In the genomic region with DNA sequence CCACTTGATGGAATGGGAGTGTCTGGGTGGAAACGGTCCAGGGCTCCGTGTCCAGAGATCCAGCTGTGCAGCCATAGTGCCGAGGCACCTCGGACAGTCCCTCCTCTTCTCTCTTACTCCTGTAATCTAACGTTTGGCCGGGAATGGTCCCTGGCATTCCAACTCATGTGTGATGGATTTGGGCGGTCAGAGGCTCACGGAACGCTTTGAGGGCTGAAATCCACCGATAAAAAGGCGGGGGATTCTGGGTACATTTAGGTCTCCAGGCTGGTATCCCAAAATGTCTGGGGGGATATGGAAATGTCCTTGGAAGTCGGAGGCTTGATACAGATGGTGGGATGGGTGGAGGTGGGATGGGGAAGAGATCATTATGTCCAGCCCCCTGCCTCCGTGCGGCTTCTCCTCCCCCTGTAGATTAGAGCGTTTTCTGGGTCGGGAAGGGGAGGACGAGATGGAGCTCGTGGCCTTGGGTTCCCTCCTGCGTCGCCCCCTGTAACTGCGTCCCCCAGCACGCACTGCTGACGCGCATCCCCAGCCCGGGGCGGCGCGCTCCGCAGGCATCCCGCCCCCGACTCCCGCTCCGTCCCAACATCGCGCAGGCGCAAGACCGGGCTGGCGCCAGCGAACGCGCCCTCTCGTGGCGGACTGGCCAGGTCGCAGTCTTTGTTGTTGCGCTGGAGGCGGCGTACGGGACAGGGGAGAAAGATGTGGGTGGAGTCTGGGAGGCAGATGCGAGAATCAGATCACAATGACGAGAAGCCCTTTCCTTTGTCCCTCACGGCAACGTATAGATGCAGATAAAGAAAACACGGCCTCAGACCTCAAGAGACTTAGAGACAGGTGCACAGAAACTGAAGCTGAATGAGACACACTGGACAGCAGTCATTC, we compare ENCODE assay signal across 1 cellular context.
TF ChIP-seq lines count a peak whose summit lies in the region.

No MANE protein-coding gene starts in this region.

TF ChIP-seq in HepG2, 621 proteins besides CTCF, POLR2A, EP300 and RAD21 (continued from another document and continues in another):
- TF ChIP-seq, protein P1, sequence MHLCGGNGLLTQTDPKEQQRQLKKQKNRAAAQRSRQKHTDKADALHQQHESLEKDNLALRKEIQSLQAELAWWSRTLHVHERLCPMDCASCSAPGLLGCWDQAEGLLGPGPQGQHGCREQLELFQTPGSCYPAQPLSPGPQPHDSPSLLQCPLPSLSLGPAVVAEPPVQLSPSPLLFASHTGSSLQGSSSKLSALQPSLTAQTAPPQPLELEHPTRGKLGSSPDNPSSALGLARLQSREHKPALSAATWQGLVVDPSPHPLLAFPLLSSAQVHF (CRISPR knock-in tag; IDR thresholded peaks at IDR 0.05), result no peak
- TF ChIP-seq ZZZ3 (CRISPR knock-in tag; IDR thresholded peaks at IDR 0.05; ENCODE audit: borderline replicate concordance), result no peak
- TF ChIP-seq ZNF207 (IDR thresholded peaks at IDR 0.05; ENCODE audit: borderline replicate concordance), result no peak
- TF ChIP-seq ZNF747 (CRISPR knock-in tag; IDR thresholded peaks at IDR 0.05; ENCODE audit: borderline replicate concordance), result no peak
- TF ChIP-seq ZNF652 (CRISPR knock-in tag; IDR thresholded peaks at IDR 0.05; ENCODE audit: borderline replicate concordance, low read depth), result no peak; the same call in 1 of the 2 replicates
- TF ChIP-seq ZSCAN20 (CRISPR knock-in tag; IDR thresholded peaks at IDR 0.05; ENCODE audit: borderline replicate concordance), result no peak
- peak; percentile 51; the same call in 1 of the 2 replicates for TF ChIP-seq ZNF607 (CRISPR knock-in tag; IDR thresholded peaks at IDR 0.05; ENCODE audit: borderline replicate concordance)
- TF ChIP-seq CEBPB (IDR thresholded peaks at IDR 0.05; ENCODE audit: borderline replicate concordance, low read depth, low read length), result no peak
- 0 out of 2 replicates have a peak, but pooled peaks have one; percentile 34 for TF ChIP-seq PHF8 (CRISPR knock-in tag; IDR thresholded peaks at IDR 0.05)
- TF ChIP-seq, protein P2, sequence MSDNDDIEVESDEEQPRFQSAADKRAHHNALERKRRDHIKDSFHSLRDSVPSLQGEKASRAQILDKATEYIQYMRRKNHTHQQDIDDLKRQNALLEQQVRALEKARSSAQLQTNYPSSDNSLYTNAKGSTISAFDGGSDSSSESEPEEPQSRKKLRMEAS (IDR thresholded peaks at IDR 0.05), result peak; percentile 76; the same call in 1 of the 2 replicates
- no peak for TF ChIP-seq TSC22D2 (CRISPR knock-in tag; IDR thresholded peaks at IDR 0.05; ENCODE audit: borderline replicate concordance)
- TF ChIP-seq, protein P3, sequence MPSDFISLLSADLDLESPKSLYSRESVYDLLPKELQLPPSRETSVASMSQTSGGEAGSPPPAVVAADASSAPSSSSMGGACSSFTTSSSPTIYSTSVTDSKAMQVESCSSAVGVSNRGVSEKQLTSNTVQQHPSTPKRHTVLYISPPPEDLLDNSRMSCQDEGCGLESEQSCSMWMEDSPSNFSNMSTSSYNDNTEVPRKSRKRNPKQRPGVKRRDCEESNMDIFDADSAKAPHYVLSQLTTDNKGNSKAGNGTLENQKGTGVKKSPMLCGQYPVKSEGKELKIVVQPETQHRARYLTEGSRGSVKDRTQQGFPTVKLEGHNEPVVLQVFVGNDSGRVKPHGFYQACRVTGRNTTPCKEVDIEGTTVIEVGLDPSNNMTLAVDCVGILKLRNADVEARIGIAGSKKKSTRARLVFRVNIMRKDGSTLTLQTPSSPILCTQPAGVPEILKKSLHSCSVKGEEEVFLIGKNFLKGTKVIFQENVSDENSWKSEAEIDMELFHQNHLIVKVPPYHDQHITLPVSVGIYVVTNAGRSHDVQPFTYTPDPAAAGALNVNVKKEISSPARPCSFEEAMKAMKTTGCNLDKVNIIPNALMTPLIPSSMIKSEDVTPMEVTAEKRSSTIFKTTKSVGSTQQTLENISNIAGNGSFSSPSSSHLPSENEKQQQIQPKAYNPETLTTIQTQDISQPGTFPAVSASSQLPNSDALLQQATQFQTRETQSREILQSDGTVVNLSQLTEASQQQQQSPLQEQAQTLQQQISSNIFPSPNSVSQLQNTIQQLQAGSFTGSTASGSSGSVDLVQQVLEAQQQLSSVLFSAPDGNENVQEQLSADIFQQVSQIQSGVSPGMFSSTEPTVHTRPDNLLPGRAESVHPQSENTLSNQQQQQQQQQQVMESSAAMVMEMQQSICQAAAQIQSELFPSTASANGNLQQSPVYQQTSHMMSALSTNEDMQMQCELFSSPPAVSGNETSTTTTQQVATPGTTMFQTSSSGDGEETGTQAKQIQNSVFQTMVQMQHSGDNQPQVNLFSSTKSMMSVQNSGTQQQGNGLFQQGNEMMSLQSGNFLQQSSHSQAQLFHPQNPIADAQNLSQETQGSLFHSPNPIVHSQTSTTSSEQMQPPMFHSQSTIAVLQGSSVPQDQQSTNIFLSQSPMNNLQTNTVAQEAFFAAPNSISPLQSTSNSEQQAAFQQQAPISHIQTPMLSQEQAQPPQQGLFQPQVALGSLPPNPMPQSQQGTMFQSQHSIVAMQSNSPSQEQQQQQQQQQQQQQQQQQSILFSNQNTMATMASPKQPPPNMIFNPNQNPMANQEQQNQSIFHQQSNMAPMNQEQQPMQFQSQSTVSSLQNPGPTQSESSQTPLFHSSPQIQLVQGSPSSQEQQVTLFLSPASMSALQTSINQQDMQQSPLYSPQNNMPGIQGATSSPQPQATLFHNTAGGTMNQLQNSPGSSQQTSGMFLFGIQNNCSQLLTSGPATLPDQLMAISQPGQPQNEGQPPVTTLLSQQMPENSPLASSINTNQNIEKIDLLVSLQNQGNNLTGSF (CRISPR knock-in tag; IDR thresholded peaks at IDR 0.05), result no peak
- TF ChIP-seq ATRX (CRISPR knock-in tag; IDR thresholded peaks at IDR 0.05; ENCODE audit: borderline replicate concordance), result no peak
- peak; percentile 79; the same call in 1 of the 2 replicates for TF ChIP-seq ZNF614 (CRISPR knock-in tag; IDR thresholded peaks at IDR 0.05; ENCODE audit: borderline replicate concordance)
- TF ChIP-seq, protein P4, sequence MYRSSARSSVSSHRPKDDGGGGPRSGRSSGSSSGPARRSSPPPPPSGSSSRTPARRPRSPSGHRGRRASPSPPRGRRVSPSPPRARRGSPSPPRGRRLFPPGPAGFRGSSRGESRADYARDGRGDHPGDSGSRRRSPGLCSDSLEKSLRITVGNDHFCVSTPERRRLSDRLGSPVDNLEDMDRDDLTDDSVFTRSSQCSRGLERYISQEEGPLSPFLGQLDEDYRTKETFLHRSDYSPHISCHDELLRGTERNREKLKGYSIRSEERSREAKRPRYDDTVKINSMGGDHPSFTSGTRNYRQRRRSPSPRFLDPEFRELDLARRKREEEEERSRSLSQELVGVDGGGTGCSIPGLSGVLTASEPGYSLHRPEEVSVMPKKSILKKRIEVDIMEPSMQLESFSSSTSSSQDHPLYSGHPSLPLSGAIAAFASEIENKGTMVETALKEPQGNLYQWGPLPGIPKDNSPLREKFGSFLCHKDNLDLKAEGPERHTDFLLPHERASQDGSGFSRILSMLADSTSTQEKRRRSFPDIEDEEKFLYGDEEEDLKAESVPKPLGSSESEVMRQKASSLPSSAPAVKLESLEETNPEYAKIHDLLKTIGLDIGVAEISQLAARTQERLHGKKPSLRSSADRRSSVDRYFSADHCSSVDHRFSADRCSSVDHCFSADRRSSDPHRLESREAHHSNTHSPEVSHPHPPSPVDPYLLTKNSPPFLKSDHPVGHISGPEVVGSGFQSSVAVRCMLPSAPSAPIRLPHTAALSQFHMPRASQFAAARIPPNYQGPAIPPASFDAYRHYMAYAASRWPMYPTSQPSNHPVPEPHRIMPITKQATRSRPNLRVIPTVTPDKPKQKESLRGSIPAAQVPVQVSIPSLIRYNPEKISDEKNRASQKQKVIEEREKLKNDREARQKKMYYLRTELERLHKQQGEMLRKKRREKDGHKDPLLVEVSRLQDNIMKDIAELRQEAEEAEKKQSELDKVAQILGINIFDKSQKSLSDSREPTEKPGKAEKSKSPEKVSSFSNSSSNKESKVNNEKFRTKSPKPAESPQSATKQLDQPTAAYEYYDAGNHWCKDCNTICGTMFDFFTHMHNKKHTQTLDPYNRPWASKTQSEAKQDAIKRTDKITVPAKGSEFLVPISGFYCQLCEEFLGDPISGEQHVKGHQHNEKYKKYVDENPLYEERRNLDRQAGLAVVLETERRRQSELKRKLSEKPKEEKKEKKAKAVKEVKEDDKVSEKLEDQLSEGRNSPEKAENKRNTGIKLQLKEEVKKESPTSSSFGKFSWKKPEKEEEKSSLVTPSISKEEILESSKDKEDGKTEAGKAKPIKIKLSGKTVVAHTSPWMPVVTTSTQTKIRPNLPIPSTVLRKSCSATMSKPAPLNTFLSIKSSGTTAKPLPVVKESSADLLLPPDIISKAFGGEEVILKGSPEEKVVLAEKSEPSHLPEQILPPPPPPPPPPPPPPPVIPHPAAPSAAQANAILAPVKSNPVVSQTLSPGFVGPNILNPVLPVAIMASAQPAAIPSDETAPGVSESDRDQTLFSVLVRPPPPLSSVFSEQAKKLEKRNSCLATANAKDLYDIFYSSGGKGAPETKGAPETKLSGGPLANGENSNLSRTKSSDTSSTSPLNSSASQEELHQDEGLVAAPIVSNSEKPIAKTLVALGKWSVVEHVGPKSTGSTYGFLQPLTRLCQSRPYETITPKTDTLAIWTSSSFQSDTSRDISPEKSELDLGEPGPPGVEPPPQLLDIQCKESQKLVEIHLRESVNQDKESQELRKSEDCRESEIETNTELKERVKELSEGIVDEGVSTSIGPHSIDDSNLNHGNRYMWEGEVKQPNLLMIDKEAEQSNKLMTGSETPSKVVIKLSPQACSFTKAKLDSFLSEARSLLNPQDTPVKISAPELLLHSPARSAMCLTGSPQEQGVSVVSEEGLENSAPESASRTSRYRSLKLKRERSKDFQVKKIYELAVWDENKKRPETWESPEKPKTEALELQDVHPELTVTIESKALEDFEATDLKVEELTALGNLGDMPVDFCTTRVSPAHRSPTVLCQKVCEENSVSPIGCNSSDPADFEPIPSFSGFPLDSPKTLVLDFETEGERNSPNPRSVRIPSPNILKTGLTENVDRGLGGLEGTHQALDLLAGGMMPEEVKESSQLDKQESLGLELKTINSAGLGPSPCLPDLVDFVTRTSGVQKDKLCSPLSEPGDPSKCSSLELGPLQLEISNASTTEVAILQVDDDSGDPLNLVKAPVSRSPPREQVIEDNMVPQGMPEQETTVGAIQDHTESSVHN (CRISPR knock-in tag; IDR thresholded peaks at IDR 0.05), result no peak
- TF ChIP-seq MXD4 (CRISPR knock-in tag; IDR thresholded peaks at IDR 0.05), result 0 out of 2 replicates have a peak, but pooled peaks have one; percentile 38
- TF ChIP-seq RFXAP (CRISPR knock-in tag; IDR thresholded peaks at IDR 0.05; ENCODE audit: borderline replicate concordance), result no peak; the same call in 1 of the 2 replicates
- TF ChIP-seq TBL1XR1 (IDR thresholded peaks at IDR 0.05; ENCODE audit: borderline replicate concordance, low read length, partially characterized antibody), result no peak
- TF ChIP-seq ZNF441 (CRISPR knock-in tag; IDR thresholded peaks at IDR 0.05; ENCODE audit: borderline replicate concordance), result peak; percentile 81
- peak; percentile 64; the same call in 1 of the 2 replicates for TF ChIP-seq ZMYM4 (CRISPR knock-in tag; IDR thresholded peaks at IDR 0.05)
- no peak for TF ChIP-seq ZNF577 (CRISPR knock-in tag; IDR thresholded peaks at IDR 0.05; ENCODE audit: borderline replicate concordance, low read depth)
- TF ChIP-seq, protein P5, sequence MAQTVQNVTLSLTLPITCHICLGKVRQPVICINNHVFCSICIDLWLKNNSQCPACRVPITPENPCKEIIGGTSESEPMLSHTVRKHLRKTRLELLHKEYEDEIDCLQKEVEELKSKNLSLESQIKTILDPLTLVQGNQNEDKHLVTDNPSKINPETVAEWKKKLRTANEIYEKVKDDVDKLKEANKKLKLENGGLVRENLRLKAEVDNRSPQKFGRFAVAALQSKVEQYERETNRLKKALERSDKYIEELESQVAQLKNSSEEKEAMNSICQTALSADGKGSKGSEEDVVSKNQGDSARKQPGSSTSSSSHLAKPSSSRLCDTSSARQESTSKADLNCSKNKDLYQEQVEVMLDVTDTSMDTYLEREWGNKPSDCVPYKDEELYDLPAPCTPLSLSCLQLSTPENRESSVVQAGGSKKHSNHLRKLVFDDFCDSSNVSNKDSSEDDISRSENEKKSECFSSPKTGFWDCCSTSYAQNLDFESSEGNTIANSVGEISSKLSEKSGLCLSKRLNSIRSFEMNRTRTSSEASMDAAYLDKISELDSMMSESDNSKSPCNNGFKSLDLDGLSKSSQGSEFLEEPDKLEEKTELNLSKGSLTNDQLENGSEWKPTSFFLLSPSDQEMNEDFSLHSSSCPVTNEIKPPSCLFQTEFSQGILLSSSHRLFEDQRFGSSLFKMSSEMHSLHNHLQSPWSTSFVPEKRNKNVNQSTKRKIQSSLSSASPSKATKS (CRISPR knock-in tag; IDR thresholded peaks at IDR 0.05), result no peak
- TF ChIP-seq, protein P6, sequence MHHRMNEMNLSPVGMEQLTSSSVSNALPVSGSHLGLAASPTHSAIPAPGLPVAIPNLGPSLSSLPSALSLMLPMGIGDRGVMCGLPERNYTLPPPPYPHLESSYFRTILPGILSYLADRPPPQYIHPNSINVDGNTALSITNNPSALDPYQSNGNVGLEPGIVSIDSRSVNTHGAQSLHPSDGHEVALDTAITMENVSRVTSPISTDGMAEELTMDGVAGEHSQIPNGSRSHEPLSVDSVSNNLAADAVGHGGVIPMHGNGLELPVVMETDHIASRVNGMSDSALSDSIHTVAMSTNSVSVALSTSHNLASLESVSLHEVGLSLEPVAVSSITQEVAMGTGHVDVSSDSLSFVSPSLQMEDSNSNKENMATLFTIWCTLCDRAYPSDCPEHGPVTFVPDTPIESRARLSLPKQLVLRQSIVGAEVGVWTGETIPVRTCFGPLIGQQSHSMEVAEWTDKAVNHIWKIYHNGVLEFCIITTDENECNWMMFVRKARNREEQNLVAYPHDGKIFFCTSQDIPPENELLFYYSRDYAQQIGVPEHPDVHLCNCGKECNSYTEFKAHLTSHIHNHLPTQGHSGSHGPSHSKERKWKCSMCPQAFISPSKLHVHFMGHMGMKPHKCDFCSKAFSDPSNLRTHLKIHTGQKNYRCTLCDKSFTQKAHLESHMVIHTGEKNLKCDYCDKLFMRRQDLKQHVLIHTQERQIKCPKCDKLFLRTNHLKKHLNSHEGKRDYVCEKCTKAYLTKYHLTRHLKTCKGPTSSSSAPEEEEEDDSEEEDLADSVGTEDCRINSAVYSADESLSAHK (CRISPR knock-in tag; IDR thresholded peaks at IDR 0.05; ENCODE audit: borderline replicate concordance), result no peak
- no peak for TF ChIP-seq ZNF7 (CRISPR knock-in tag; IDR thresholded peaks at IDR 0.05)
- peak; percentile 75; the same call in 1 of the 2 replicates for TF ChIP-seq KDM3A (CRISPR knock-in tag; IDR thresholded peaks at IDR 0.05; ENCODE audit: low read depth)
- TF ChIP-seq, protein P7, sequence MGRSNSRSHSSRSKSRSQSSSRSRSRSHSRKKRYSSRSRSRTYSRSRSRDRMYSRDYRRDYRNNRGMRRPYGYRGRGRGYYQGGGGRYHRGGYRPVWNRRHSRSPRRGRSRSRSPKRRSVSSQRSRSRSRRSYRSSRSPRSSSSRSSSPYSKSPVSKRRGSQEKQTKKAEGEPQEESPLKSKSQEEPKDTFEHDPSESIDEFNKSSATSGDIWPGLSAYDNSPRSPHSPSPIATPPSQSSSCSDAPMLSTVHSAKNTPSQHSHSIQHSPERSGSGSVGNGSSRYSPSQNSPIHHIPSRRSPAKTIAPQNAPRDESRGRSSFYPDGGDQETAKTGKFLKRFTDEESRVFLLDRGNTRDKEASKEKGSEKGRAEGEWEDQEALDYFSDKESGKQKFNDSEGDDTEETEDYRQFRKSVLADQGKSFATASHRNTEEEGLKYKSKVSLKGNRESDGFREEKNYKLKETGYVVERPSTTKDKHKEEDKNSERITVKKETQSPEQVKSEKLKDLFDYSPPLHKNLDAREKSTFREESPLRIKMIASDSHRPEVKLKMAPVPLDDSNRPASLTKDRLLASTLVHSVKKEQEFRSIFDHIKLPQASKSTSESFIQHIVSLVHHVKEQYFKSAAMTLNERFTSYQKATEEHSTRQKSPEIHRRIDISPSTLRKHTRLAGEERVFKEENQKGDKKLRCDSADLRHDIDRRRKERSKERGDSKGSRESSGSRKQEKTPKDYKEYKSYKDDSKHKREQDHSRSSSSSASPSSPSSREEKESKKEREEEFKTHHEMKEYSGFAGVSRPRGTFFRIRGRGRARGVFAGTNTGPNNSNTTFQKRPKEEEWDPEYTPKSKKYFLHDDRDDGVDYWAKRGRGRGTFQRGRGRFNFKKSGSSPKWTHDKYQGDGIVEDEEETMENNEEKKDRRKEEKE (IDR thresholded peaks at IDR 0.05), result no peak
- peak; percentile 66 for TF ChIP-seq AGO1 (IDR thresholded peaks at IDR 0.05; ENCODE audit: low read depth, low read length, poor library complexity, severe bottlenecking)
